9 cellular contexts compared by ENCODE assay signal in the genomic region with DNA sequence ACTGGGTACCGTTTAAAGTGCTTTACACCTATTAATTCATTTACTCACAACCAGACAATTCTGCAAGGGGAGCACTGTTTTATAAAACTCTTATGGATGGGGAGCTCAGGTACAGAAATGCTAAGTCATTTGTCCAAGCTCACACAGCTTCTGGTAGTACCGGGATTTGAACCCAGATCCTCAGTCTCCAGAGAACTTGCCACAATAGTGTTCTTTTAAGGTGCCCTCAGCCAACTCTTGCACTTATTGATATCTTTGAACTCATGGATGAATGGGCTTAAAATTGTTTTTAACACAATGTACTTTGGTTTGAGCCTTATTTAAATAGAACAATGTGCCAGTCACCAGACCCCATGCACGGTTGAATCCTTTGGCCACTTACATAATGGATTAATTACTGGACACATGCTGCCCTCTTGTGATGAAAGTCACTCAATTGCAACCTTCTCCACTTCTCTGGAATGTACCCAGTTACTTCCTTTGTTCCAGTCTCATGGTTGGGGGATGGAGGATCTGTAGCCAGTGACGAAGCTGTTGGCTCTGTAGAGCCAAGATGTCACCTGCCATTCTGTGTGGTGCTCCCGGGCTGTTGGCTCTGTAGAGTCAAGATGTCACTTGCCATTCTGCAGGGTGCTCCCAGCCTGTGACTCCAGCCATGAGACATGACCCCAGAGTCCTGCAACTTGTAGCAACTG.
A peak's percentile ranks its signal among the peaks of the same experiment; 100 is the strongest.
DNase-seq lines count a peak whose midpoint lies in the region; ATAC-seq, FAIRE-seq and TF ChIP-seq lines count a peak whose summit lies in the region.
"Had no signal": no experiment of that assay in that cellular context is flagged by ENCODE, and none has a peak within 500 bp of the region (broad histone marks: within the 10 kb centered on the region; RNA-seq: fewer than 3 reads in every experiment).

No MANE protein-coding gene starts in this region.

- ATAC-seq in GM21528 (IDR thresholded peaks at IDR 0.05; ENCODE audit: low FRiP score, unreplicated experiment), result no peak
- ATAC-seq in GM19395 (IDR thresholded peaks at IDR 0.05; ENCODE audit: unreplicated experiment), result no peak

- no peaks in the 10 kb centered on the region for H3K36me3 ChIP-seq in mammary epithelial cell (ENCODE audit: insufficient read depth, low read length)

- no peaks in the 10 kb centered on the region for H4K20me1 ChIP-seq in mammary epithelial cell (ENCODE audit: insufficient read depth, low read length)

- peak; percentile 60 for TF ChIP-seq CTCF in GM13977 (IDR thresholded peaks at IDR 0.05; ENCODE audit: extremely low read depth, insufficient read depth, missing control alignments)
- TF ChIP-seq CTCF in mammary epithelial cell (conservative IDR thresholded peaks at IDR 0.05 in 1 of 2, IDR thresholded peaks at IDR 0.05 in 1 of 2; ENCODE audit: extremely low read depth in 1 of 2, insufficient read depth in 1 of 2, low read depth in 1 of 2, low read length in 2 of 2), result peak; percentile 62 to 67

- H3K79me2 ChIP-seq in mammary epithelial cell (ENCODE audit: insufficient read depth, low read length), result no peaks in the 10 kb centered on the region

- dilution Hi-C loops in mammary epithelial cell (cut with HindIII; ENCODE audit: low sequenced_read_pairs), result no loop called here

- no peaks in the 10 kb centered on the region for H3K9me3 ChIP-seq in mammary epithelial cell (replicated peaks; ENCODE audit: insufficient read depth, low read length)

- no peak overlapping the region for H3K4me2 ChIP-seq in mammary epithelial cell (ENCODE audit: insufficient read depth, low read depth, low read length)

- CTCF ChIA-PET in mammary epithelial cell (lab: Charles Lee; ENCODE audit: low non-redundant PET), result interaction anchor here (0.6 to 0.7 kb wide), 2 partner anchors 137 to 157 kb away, joined by 3 to 4 read pairs; no protein-coding TSS in a partner anchor

- H3K4me1 ChIP-seq in mammary epithelial cell (ENCODE audit: insufficient read depth, low read length), result peaks cover 5% of the 10 kb centered on the region

- BruUV-seq in mammary epithelial cell (replicated peaks; lab: Mats Ljungman, UMichigan), result TSS peak; percentile 16

- H3K27me3 ChIP-seq in mammary epithelial cell (ENCODE audit: insufficient read depth, low read length), result no peaks in the 10 kb centered on the region

- H3K9ac ChIP-seq in mammary epithelial cell (ENCODE audit: insufficient read depth, low read length), result no peak overlapping the region

- intact Hi-C loops in mammary epithelial cell (cut with micrococcal nuclease), result loop anchor here (2.0 to 5.0 kb wide), 7 partner anchors 136 to 536 kb away; no protein-coding TSS in a partner anchor

- FAIRE-seq in islet of Langerhans (lab: Jason Lieb, UNC), result peak; percentile 90
- FAIRE-seq: colon had no signal

- H2AFZ ChIP-seq in mammary epithelial cell (ENCODE audit: low read depth, low read length), result no peak overlapping the region

- H3K4me3 ChIP-seq in mammary epithelial cell (replicated peaks in 1 of 3; ENCODE audit: insufficient read depth in 1 of 3, low read depth in 2 of 3, low read length in 3 of 3), result no peak overlapping the region

- in situ Hi-C loops in GM13977 (cut with MboI; ENCODE audit: low pct_unique_long_range_greater_than_20kb, low sequenced_read_pairs, unreplicated experiment), result no loop called here
- in situ Hi-C loops in mammary epithelial cell (cut with MboI; ENCODE audit: low sequenced_read_pairs in 2 of 2), result loop anchor here (5.0 kb wide), 3 partner anchors 131 to 251 kb away; partner anchors contain the start of gene ZNRF2 (in 1 of the 2)

- DNase-seq in AG08396 (ENCODE audit: low spot score) (peak; percentile 77), GM13977 (ENCODE audit: low spot score) (no peak), NCI-H69 (lab: John Stamatoyannopoulos, UW) (peak; percentile 80), mammary epithelial cell (peak; percentile 78), superior temporal gyrus (ENCODE audit: extremely low spot score) (peak; percentile 90)

- no peak overlapping the region for H3K27ac ChIP-seq in mammary epithelial cell (ENCODE audit: insufficient read depth, low read depth, low read length)

- 38% methylated on average over 5 of the region's 5 CpGs for WGBS in mammary epithelial cell (ENCODE audit: low coverage, missing lambda C conversion rate)
